Comparison of ENCODE assay signal across 34 cellular contexts in genomic region chr10:83988435-83988834, GRCh38.
"Had no signal": no experiment of that assay in that cellular context is flagged by ENCODE, and none has a peak within 500 bp of the region (broad histone marks: within the 10 kb centered on the region; RNA-seq: fewer than 3 reads in every experiment).

No MANE protein-coding gene starts in this region.

- H3K36me3 ChIP-seq: MG63 had no signal

- H3K9ac ChIP-seq: KMS-11 had no signal

- H3K4me2 ChIP-seq: KMS-11 had no signal

- H3K27ac ChIP-seq: KMS-11 had no signal

- H3K9me3 ChIP-seq: MG63 had no signal

- DNase-seq: Karpas-422, Kasumi-1, MG63, MM.1S, MV-4-11, NCI-H1048, NCI-H1092, NCI-H1092 treated with DMSO at 0.1 percent for 48 hours, NCI-H1105, NCI-H1105 treated with DMSO at 0.1 percent for 48 hours, NCI-H1417, NCI-H1417 treated with DMSO at 0.1 percent for 48 hours, NCI-H1436, NCI-H1436 treated with DMSO at 0.1 percent for 48 hours, NCI-H146, NCI-H1694, NCI-H1694 treated with DMSO at 0.1 percent for 48 hours, NCI-H187, NCI-H187 treated with DMSO at 0.1 percent for 48 hours, NCI-H1930, NCI-H2029, NCI-H2029 treated with DMSO at 0.1 percent for 48 hours, NCI-H2081, NCI-H2081 treated with DMSO at 0.1 percent for 48 hours, NCI-H2107, NCI-H2171, NCI-H2171 treated with DMSO at 0.1 percent for 48 hours, NCI-H2227 treated with DMSO at 0.1 percent for 48 hours, NCI-H226, NCI-H345, NCI-H446, NCI-H446 treated with DMSO at 0.1 percent for 48 hours, NCI-H510A had no signal

- H3K27me3 ChIP-seq: MG63 had no signal

- H3K4me3 ChIP-seq: MG63 had no signal
